Comparison of ENCODE assay signal across 1 cellular context in the genomic region with DNA sequence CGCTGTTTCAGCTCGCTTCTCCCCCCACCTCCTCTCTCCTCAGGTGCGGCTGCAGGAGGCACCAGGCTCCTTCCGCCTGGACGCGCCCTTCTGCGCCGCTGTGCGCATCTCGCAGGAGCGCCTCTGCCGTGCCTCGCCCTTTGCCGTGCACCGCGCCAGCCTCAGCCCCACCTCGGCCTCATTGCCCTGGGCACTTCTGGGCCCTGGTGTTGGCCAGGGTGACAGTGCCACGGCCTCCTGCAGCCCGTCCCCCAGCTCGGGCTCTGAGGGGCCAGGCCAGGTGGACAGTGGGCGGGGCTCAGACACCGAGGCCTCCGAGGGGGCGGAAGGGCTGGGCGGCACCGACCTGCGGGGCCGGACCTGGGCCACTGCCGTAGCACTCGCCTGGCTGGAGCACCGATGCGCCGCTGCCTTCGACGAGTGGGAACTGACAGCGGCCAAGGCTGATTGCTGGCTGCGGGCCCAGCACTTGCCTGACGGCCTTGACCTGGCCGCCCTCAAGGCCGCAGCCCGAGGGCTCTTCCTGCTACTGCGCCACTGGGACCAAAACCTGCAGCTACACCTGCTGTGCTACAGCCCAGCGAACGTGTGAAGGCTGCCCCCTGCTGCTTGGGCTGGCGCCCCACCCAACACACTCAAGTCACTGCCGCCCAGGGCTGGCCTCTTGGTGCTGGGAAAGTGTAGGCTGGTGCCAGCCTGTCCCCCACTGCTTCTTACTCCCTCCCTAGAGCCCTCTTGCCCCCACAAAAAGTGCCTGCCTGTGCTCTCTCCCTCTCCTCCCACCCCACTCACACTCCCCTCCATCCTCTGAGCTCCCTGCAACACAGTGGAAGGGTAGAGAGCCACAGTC.
TF ChIP-seq lines count a peak whose summit lies in the region.

No MANE protein-coding gene starts in this region.

TF ChIP-seq in A549, 52 proteins besides CTCF, POLR2A, EP300 and RAD21 (continued from another document):
- TF ChIP-seq PBX3 (IDR thresholded peaks at IDR 0.05) = no peak
- TF ChIP-seq FOSB (CRISPR knock-in tag; IDR thresholded peaks at IDR 0.05) = no peak
